Comparison of ENCODE assay signal across 26 cellular contexts in genomic region chr1:91515994-91516393, GRCh38. TPM values are rescaled to one million over a fixed set of nuclear protein-coding genes. Genes with fewer than 3 reads are reported as not detected.
DNase-seq lines count a peak whose midpoint lies in the region; ATAC-seq, FAIRE-seq and TF ChIP-seq lines count a peak whose summit lies in the region.
"Had no signal": no experiment of that assay in that cellular context is flagged by ENCODE, and none has a peak within 500 bp of the region (broad histone marks: within the 10 kb centered on the region; RNA-seq: fewer than 3 reads in every experiment).

No MANE protein-coding gene starts in this region.

- in situ Hi-C loops in IMR-90 (cut with MboI; ENCODE audit: low sequenced_read_pairs) = loop anchor here (10.0 kb wide), 1 partner anchor 779 kb away; the partner anchor contains the start of genes GLMN and RPAP2
- in situ Hi-C loops in K562 (cut with MboI) = no loop called here

- no peak overlapping the region for H2AK5ac ChIP-seq in IMR-90 (ENCODE audit: low read depth, low read length)

- TF ChIP-seq CTCF in IMR-90 (conservative IDR thresholded peaks at IDR 0.05; ENCODE audit: low read depth, low read length) (no peak), K562 (IDR thresholded peaks at IDR 0.05 in 2 of 3, conservative IDR thresholded peaks at IDR 0.05 in 1 of 3; ENCODE audit: insufficient read depth in 2 of 3, low read depth in 1 of 3, low read length in 3 of 3) (no peak), left lung (IDR thresholded peaks at IDR 0.05) (no peak)

- H3K14ac ChIP-seq in IMR-90 (replicated peaks; ENCODE audit: low read depth, low read length) = no peak overlapping the region

- H2AFZ ChIP-seq in IMR-90 (replicated peaks; ENCODE audit: low read length, poor library complexity) (no peak overlapping the region), K562 (ENCODE audit: low read depth, low read length) (no peak overlapping the region)

- CTCF ChIA-PET in IMR-90 (lab: Yijun Ruan, JAX) = no interaction called here
- CTCF ChIA-PET in K562 (lab: Yijun Ruan, JAX; ENCODE audit: low intra/inter-chr PET ratio) = no interaction called here

- H3K9me1 ChIP-seq in IMR-90 (ENCODE audit: insufficient read depth, low read length) (no peaks in the 10 kb centered on the region), K562 (ENCODE audit: control insufficient read depth, insufficient read depth, low read length) (no peaks in the 10 kb centered on the region)

- H3K4me1 ChIP-seq in IMR-90 (ENCODE audit: control insufficient read depth, insufficient read depth, low read length) (no peaks in the 10 kb centered on the region), K562 (replicated peaks in 1 of 2; ENCODE audit: control insufficient read depth in 2 of 2, insufficient read depth in 2 of 2, low read length in 2 of 2) (no peaks in the 10 kb centered on the region; a peak in 1 of 5 replicates), left lung (peaks cover 0 to 9% of the 10 kb centered on the region in 2 donors)
- H3K4me1 ChIP-seq: BE2C, BLaER1 had no signal

- ATAC-seq in IMR-90 (ENCODE audit: low read depth) (no peak), K562 (no peak), HG03135 (IDR thresholded peaks at IDR 0.05; ENCODE audit: unreplicated experiment) (no peak), left lung (no peak)
- ATAC-seq: GM12878 had no signal

- H3K18ac ChIP-seq in IMR-90 (ENCODE audit: low read depth, low read length) = no peak overlapping the region

- H4K5ac ChIP-seq in IMR-90 (ENCODE audit: low read depth, low read length) = no peak overlapping the region

- no peak overlapping the region for H3K4ac ChIP-seq in IMR-90 (ENCODE audit: low read depth, low read length)

- H3K9me3 ChIP-seq in IMR-90 (ENCODE audit: control insufficient read depth, insufficient read depth, low read length) (no peaks in the 10 kb centered on the region), K562 (replicated peaks; ENCODE audit: control insufficient read depth, insufficient read depth, low read depth, low read length) (no peaks in the 10 kb centered on the region), left lung (no peaks in the 10 kb centered on the region)
- H3K9me3 ChIP-seq: BE2C, BLaER1 had no signal

- no peak overlapping the region for H3K56ac ChIP-seq in IMR-90 (ENCODE audit: extremely low read depth, insufficient read depth, low read length)

- no peaks in the 10 kb centered on the region; the same call in 1 of the 2 replicates for H3K36me3 ChIP-seq in IMR-90 (ENCODE audit: control insufficient read depth, insufficient read depth, low read length)
- peaks cover 71% of the 10 kb centered on the region for H3K36me3 ChIP-seq in K562 (ENCODE audit: control insufficient read depth, insufficient read depth, low read length)
- H3K36me3 ChIP-seq in left lung = peaks cover 0 to 27% of the 10 kb centered on the region in 2 donors

- H4K91ac ChIP-seq in IMR-90 (ENCODE audit: insufficient read depth, low read depth, low read length) = no peak overlapping the region

- WGBS in IMR-90 (ENCODE audit: extremely low coverage in 2 of 2, insufficient read length in 1 of 2), 2 experiments = no CpG with 5 or more reads among the region's 3 CpGs
- WGBS in K562 (ENCODE audit: insufficient coverage, low coverage, missing lambda C conversion rate) = 92% methylated on average over 3 of the region's 3 CpGs

- H3K79me2 ChIP-seq in K562 (ENCODE audit: control insufficient read depth, insufficient read depth, low read length) = no peaks in the 10 kb centered on the region

- intact Hi-C loops in IMR-90 (cut with micrococcal nuclease) = loop anchor here (10.0 kb wide), 1 partner anchor 219 kb away; no protein-coding TSS in a partner anchor
- intact Hi-C loops in K562 (cut with micrococcal nuclease) = no loop called here
- intact Hi-C loops in left lung (cut with DNase I) = no loop called here

- dilution Hi-C loops in IMR-90 (cut with HindIII; ENCODE audit: low sequenced_read_pairs, unreplicated experiment) = no loop called here

- H4K20me1 ChIP-seq in IMR-90 (ENCODE audit: insufficient read depth, low read length) = no peaks in the 10 kb centered on the region
- H4K20me1 ChIP-seq in K562 (replicated peaks; ENCODE audit: control insufficient read depth, insufficient read depth, low read length) = no peaks in the 10 kb centered on the region
- H4K20me1 ChIP-seq: BLaER1 had no signal

- H2BK5ac ChIP-seq in IMR-90 (ENCODE audit: low read depth, low read length, poor library complexity, severe bottlenecking) = no peak overlapping the region

- H3K27me3 ChIP-seq in IMR-90 (ENCODE audit: control insufficient read depth, insufficient read depth, low read length) (no peaks in the 10 kb centered on the region), K562 (ENCODE audit: control insufficient read depth in 2 of 2, insufficient read depth in 2 of 2, low read length in 2 of 2) (no peaks in the 10 kb centered on the region), left lung (no peaks in the 10 kb centered on the region)
- H3K27me3 ChIP-seq: BE2C, BLaER1 had no signal

- no peaks in the 10 kb centered on the region for H3K79me1 ChIP-seq in IMR-90 (ENCODE audit: low read depth in 1 of 2, low read length in 2 of 2)

- TF ChIP-seq POLR2A in IMR-90 (IDR thresholded peaks at IDR 0.05; ENCODE audit: low read depth, low read length) (no peak), K562 (conservative IDR thresholded peaks at IDR 0.05) (no peak)

- DNase-seq in IMR-90 = no peak
- no peak for DNase-seq in K562 (ENCODE audit: extremely low read depth in 1 of 4, low spot score in 3 of 4)
- no peak for DNase-seq in left lung
- DNase-seq: 8988T; ACHN; BE2C; C1 segment of cervical spinal cord; CD4-positive, alpha-beta memory T cell; CD4-positive, CD25-positive, alpha-beta regulatory T cell; CD8-positive, alpha-beta memory T cell; COR-L47; DMS 273 treated with DMSO at 0.1 percent for 48 hours; DMS153; DMS53; DMS79; DND-41; EL; GDM1 had no signal

- BruUV-seq in IMR-90 (replicated peaks; lab: Mats Ljungman, UMichigan) (no TSS peak), K562 (replicated peaks; lab: Mats Ljungman, UMichigan) (no TSS peak)

- POLR2A ChIA-PET in IMR-90 (lab: Charles Lee; ENCODE audit: unreplicated experiment) = no interaction called here
- POLR2A ChIA-PET in K562 (lab: Yijun Ruan, JAX) = no interaction called here

- H2BK20ac ChIP-seq in IMR-90 (ENCODE audit: low read depth, low read length) = no peak overlapping the region

- H3K23ac ChIP-seq in IMR-90 (ENCODE audit: low read depth, low read length) = no peak overlapping the region

- no peak overlapping the region for H4K8ac ChIP-seq in IMR-90 (ENCODE audit: low read depth in 2 of 2, low read length in 2 of 2)

- no peak overlapping the region for H2AK9ac ChIP-seq in IMR-90 (replicated peaks; ENCODE audit: low read depth, low read length, poor library complexity)

- no peak overlapping the region for H3K4me3 ChIP-seq in IMR-90 (ENCODE audit: insufficient read depth, low read depth, low read length)
- no peak overlapping the region for H3K4me3 ChIP-seq in K562
- H3K4me3 ChIP-seq in left lung = no peak overlapping the region
- H3K4me3 ChIP-seq: BLaER1, GM12878 had no signal

- H2BK120ac ChIP-seq in IMR-90 (ENCODE audit: low read depth, low read length) = no peak overlapping the region

- FAIRE-seq in K562 (lab: Jason Lieb, UNC) (no peak), islet of Langerhans (lab: Jason Lieb, UNC) (peak; percentile 74)
- FAIRE-seq: A204.1, GM12878, GM12892, GM18507, GM19239 had no signal

- H3K9ac ChIP-seq in IMR-90 (ENCODE audit: low read depth, low read length) (no peak overlapping the region), K562 (ENCODE audit: insufficient read depth in 1 of 2, low read depth in 2 of 2, low read length in 2 of 2) (no peak overlapping the region)
- H3K9ac ChIP-seq: BLaER1 had no signal

- H3K4me2 ChIP-seq in IMR-90 (ENCODE audit: low read depth, low read length) (no peak overlapping the region), K562 (ENCODE audit: insufficient read depth, low read length) (no peak overlapping the region)
- H3K4me2 ChIP-seq: BLaER1 had no signal

- H3K27ac ChIP-seq in IMR-90 (ENCODE audit: insufficient read depth, low read length) = no peak overlapping the region
- no peak overlapping the region for H3K27ac ChIP-seq in K562 (ENCODE audit: extremely low read depth, low read depth, low read length)
- no peak overlapping the region for H3K27ac ChIP-seq in left lung
- H3K27ac ChIP-seq: BLaER1 had no signal

- no peak for TF ChIP-seq EP300 in K562 (IDR thresholded peaks at IDR 0.05; ENCODE audit: low read length)

- no peak overlapping the region for H2BK15ac ChIP-seq in IMR-90 (ENCODE audit: low read depth, low read length)

- TF ChIP-seq RAD21 in IMR-90 (IDR thresholded peaks at IDR 0.05; ENCODE audit: low read length) (no peak), K562 (CRISPR knock-in tag; conservative IDR thresholded peaks at IDR 0.05 in 1 of 2, IDR thresholded peaks at IDR 0.05 in 1 of 2) (no peak)

TF ChIP-seq in IMR-90, 13 proteins besides CTCF, POLR2A, EP300 and RAD21:
- TF ChIP-seq MAFK (IDR thresholded peaks at IDR 0.05; ENCODE audit: low read depth, low read length) = peak; percentile 45
- TF ChIP-seq MAZ (IDR thresholded peaks at IDR 0.05; ENCODE audit: borderline replicate concordance, low read depth, low read length) = no peak

TF ChIP-seq in K562, 482 proteins besides CTCF, POLR2A, EP300 and RAD21:
- TF ChIP-seq ZNF316 (IDR thresholded peaks at IDR 0.05) = peak; percentile 50
- TF ChIP-seq ZSCAN29 (IDR thresholded peaks at IDR 0.05) = no peak

RNA-seq across cellular contexts. Expression of gene CDC7, which starts 15.3 kb away (rescaled TPM):
- total RNA-seq in IMR-90 (2012; rRNA removed) (4.7 and 6.9 TPM in 2 replicates), K562 (2014; rRNA removed) (24.8 and 27.3 TPM in 2 replicates), K562 (2014; rRNA removed; fragmentation: Illumina TruSeq; extraction: Trizol) (44.2 and 50.5 TPM in 2 replicates), K562 (2015; rRNA removed; fragmentation: Illumina TruSeq; extraction: Trizol) (41.2 and 45.5 TPM in 2 replicates), K562 (2021) (36.8 and 37.6 TPM in 2 replicates), left lung (10 to 100 TPM in 1 of 2 donors, 1 to 10 TPM in 1; 6.3 to 10.4 TPM)
- polyA plus RNA-seq in IMR-90 (2012; rRNA removed) (3.4 and 4.3 TPM in 2 replicates), K562 (2011; rRNA removed) (41.4 and 56.6 TPM in 2 replicates), K562 (2014; fragmentation: Illumina TruSeq; extraction: Trizol) (37.1 and 48.2 TPM in 2 replicates), K562 (2014; fragmentation: Nextera tagmentation; extraction: Ambion mirVana) (10 to 100 TPM; 22.3 to 66.8 TPM), K562 (2014; rRNA removed) (41.6 and 44.4 TPM in 2 replicates)
- polyA plus RNA-seq in IMR-90 (2012; cell fraction: cytosol; rRNA removed) = 0.21 and 0.56 TPM in 2 replicates
- 0.67 and 4.7 TPM in 2 replicates for polyA plus RNA-seq in IMR-90 (2012; cell fraction: nucleus; rRNA removed; ENCODE audit: low replicate concordance)
- 18.0 and 54.7 TPM in 2 replicates for total RNA-seq in K562 (2011; cell fraction: chromatin; rRNA removed; ENCODE audit: low replicate concordance)
- total RNA-seq in K562 (2011; cell fraction: nucleolus; rRNA removed) = 8.5 and 10.9 TPM in 2 replicates
- 18.6 and 26.0 TPM in 2 replicates for total RNA-seq in K562 (2011; cell fraction: nucleoplasm; rRNA removed)
- 7.6 and 15.3 TPM in 2 replicates for polyA plus RNA-seq in K562 (2011; cell fraction: cytosol; rRNA removed)
- 47.4 and 67.9 TPM in 2 replicates for polyA plus RNA-seq in K562 (2011; cell fraction: nucleus; rRNA removed)
- polyA plus RNA-seq in K562 (2012) = 18.2 and 27.1 TPM in 2 replicates
- 29.5 and 33.9 TPM in 2 replicates for polyA minus RNA-seq in K562 (2011; rRNA and poly(A)+ RNA removed)
- polyA minus RNA-seq in K562 (2011; cell fraction: cytosol; rRNA and poly(A)+ RNA removed) = 27.4 and 31.3 TPM in 2 replicates
- 16.4 and 29.8 TPM in 2 replicates for polyA minus RNA-seq in K562 (2011; cell fraction: nucleus; rRNA and poly(A)+ RNA removed)
